Comparison of ENCODE assay signal across 2 cellular contexts in the genomic region with DNA sequence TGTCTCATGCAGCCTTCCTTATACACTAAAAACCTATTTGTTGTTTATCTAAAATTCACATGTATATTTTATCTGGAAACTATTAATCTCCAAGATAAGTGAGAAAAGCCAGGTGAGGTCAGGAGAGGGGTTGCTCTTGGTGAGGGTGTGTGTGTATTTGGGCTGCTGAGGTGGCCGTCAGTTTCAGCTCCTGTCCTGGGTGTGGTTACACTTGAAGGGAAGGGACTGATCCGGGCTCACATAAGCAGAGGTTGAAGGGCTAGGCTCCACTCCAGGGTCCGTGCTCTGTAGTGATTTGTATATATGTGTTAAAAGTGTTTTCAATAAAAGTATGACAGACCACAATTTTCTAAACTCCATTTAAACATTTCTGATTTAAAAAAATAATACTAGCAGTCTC.
TF ChIP-seq lines count a peak whose summit lies in the region.

No MANE protein-coding gene starts in this region.

TF ChIP-seq in SK-N-SH, 30 proteins besides CTCF, POLR2A, EP300 and RAD21:
- TF ChIP-seq NFIC (IDR thresholded peaks at IDR 0.05; ENCODE audit: borderline replicate concordance) (no peak), GABPA (IDR thresholded peaks at IDR 0.05; ENCODE audit: low read depth) (no peak), ELF1 (IDR thresholded peaks at IDR 0.05) (no peak), NRF1 (IDR thresholded peaks at IDR 0.05; ENCODE audit: low read depth, low read length) (no peak), FOXJ3 (CRISPR knock-in tag; IDR thresholded peaks at IDR 0.05) (no peak), FOSL2 (IDR thresholded peaks at IDR 0.05; ENCODE audit: borderline replicate concordance, low read depth) (no peak), POLR2AphosphoS5 (IDR thresholded peaks at IDR 0.05; ENCODE audit: low read depth, low read length) (no peak), CHD2 (IDR thresholded peaks at IDR 0.05; ENCODE audit: low read length, partially characterized antibody) (no peak), RXRA (IDR thresholded peaks at IDR 0.05; ENCODE audit: borderline replicate concordance, low read depth) (no peak), EZH2phosphoT487 (IDR thresholded peaks at IDR 0.05; ENCODE audit: borderline replicate concordance, low read depth) (no peak)
- TF ChIP-seq, protein P1, sequence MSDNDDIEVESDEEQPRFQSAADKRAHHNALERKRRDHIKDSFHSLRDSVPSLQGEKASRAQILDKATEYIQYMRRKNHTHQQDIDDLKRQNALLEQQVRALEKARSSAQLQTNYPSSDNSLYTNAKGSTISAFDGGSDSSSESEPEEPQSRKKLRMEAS (IDR thresholded peaks at IDR 0.05; ENCODE audit: low read depth) = no peak
- TF ChIP-seq, protein P2, sequence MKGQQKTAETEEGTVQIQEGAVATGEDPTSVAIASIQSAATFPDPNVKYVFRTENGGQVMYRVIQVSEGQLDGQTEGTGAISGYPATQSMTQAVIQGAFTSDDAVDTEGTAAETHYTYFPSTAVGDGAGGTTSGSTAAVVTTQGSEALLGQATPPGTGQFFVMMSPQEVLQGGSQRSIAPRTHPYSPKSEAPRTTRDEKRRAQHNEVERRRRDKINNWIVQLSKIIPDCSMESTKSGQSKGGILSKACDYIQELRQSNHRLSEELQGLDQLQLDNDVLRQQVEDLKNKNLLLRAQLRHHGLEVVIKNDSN (IDR thresholded peaks at IDR 0.05; ENCODE audit: borderline replicate concordance, low read depth) = no peak

TF ChIP-seq in SK-N-SH treated with all-trans-retinoic acid at 6 μM for 48 hours, 23 proteins besides CTCF, POLR2A, EP300 and RAD21:
- TF ChIP-seq, protein P3, sequence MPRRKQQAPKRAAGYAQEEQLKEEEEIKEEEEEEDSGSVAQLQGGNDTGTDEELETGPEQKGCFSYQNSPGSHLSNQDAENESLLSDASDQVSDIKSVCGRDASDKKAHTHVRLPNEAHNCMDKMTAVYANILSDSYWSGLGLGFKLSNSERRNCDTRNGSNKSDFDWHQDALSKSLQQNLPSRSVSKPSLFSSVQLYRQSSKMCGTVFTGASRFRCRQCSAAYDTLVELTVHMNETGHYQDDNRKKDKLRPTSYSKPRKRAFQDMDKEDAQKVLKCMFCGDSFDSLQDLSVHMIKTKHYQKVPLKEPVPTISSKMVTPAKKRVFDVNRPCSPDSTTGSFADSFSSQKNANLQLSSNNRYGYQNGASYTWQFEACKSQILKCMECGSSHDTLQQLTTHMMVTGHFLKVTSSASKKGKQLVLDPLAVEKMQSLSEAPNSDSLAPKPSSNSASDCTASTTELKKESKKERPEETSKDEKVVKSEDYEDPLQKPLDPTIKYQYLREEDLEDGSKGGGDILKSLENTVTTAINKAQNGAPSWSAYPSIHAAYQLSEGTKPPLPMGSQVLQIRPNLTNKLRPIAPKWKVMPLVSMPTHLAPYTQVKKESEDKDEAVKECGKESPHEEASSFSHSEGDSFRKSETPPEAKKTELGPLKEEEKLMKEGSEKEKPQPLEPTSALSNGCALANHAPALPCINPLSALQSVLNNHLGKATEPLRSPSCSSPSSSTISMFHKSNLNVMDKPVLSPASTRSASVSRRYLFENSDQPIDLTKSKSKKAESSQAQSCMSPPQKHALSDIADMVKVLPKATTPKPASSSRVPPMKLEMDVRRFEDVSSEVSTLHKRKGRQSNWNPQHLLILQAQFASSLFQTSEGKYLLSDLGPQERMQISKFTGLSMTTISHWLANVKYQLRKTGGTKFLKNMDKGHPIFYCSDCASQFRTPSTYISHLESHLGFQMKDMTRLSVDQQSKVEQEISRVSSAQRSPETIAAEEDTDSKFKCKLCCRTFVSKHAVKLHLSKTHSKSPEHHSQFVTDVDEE (CRISPR knock-in tag; IDR thresholded peaks at IDR 0.05) = no peak
- TF ChIP-seq CSDC2 (CRISPR knock-in tag; IDR thresholded peaks at IDR 0.05) (no peak), TCF4 (CRISPR knock-in tag; IDR thresholded peaks at IDR 0.05; ENCODE audit: borderline replicate concordance) (no peak), OSR1 (CRISPR knock-in tag; IDR thresholded peaks at IDR 0.05) (no peak), TOX (CRISPR knock-in tag; IDR thresholded peaks at IDR 0.05; ENCODE audit: borderline replicate concordance) (no peak), ARNTL (CRISPR knock-in tag; IDR thresholded peaks at IDR 0.05; ENCODE audit: borderline replicate concordance, low read depth) (no peak), ISL1 (CRISPR knock-in tag; IDR thresholded peaks at IDR 0.05) (no peak), GLIS3 (CRISPR knock-in tag; IDR thresholded peaks at IDR 0.05) (no peak), ZNF565 (CRISPR knock-in tag; conservative IDR thresholded peaks at IDR 0.05; ENCODE audit: low read depth) (no peak), BACH2 (CRISPR knock-in tag; IDR thresholded peaks at IDR 0.05; ENCODE audit: borderline replicate concordance) (no peak), ZNF70 (CRISPR knock-in tag; IDR thresholded peaks at IDR 0.05) (no peak), ESRRG (CRISPR knock-in tag; IDR thresholded peaks at IDR 0.05) (no peak), ZNF8 (CRISPR knock-in tag; IDR thresholded peaks at IDR 0.05) (no peak)
- TF ChIP-seq, protein P4, sequence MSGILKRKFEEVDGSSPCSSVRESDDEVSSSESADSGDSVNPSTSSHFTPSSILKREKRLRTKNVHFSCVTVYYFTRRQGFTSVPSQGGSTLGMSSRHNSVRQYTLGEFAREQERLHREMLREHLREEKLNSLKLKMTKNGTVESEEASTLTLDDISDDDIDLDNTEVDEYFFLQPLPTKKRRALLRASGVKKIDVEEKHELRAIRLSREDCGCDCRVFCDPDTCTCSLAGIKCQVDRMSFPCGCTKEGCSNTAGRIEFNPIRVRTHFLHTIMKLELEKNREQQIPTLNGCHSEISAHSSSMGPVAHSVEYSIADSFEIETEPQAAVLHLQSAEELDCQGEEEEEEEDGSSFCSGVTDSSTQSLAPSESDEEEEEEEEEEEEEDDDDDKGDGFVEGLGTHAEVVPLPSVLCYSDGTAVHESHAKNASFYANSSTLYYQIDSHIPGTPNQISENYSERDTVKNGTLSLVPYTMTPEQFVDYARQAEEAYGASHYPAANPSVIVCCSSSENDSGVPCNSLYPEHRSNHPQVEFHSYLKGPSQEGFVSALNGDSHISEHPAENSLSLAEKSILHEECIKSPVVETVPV (CRISPR knock-in tag; IDR thresholded peaks at IDR 0.05) = no peak
- TF ChIP-seq, protein P5, sequence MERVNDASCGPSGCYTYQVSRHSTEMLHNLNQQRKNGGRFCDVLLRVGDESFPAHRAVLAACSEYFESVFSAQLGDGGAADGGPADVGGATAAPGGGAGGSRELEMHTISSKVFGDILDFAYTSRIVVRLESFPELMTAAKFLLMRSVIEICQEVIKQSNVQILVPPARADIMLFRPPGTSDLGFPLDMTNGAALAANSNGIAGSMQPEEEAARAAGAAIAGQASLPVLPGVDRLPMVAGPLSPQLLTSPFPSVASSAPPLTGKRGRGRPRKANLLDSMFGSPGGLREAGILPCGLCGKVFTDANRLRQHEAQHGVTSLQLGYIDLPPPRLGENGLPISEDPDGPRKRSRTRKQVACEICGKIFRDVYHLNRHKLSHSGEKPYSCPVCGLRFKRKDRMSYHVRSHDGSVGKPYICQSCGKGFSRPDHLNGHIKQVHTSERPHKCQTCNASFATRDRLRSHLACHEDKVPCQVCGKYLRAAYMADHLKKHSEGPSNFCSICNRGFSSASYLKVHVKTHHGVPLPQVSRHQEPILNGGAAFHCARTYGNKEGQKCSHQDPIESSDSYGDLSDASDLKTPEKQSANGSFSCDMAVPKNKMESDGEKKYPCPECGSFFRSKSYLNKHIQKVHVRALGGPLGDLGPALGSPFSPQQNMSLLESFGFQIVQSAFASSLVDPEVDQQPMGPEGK (CRISPR knock-in tag; IDR thresholded peaks at IDR 0.05; ENCODE audit: borderline replicate concordance) = no peak
